In genomic region chr6:21748343-21749063, GRCh38 we compare ENCODE assay signal across 9 cellular contexts.
DNase-seq lines count a peak whose midpoint lies in the region; ATAC-seq and TF ChIP-seq lines count a peak whose summit lies in the region.
"Had no signal": no experiment of that assay in that cellular context is flagged by ENCODE, and none has a peak within 500 bp of the region (broad histone marks: within the 10 kb centered on the region; RNA-seq: fewer than 3 reads in every experiment).

No MANE protein-coding gene starts in this region.

- no peaks in the 10 kb centered on the region for H3K4me1 ChIP-seq in MM.1S (ENCODE audit: low read length)

- H3K4me3 Mint-ChIP-seq in mesothelial cell of epicardium: no peak overlapping the region
- H3K4me3 Mint-ChIP-seq: activated naive CD4-positive, alpha-beta T cell treated with anti-CD3 and anti-CD28 coated beads for 36 hours had no signal

- no peak overlapping the region for H3K9ac ChIP-seq in MM.1S (ENCODE audit: low read length)

- peaks cover 14% of the 10 kb centered on the region for H3K36me3 Mint-ChIP-seq in mesothelial cell of epicardium

- peak overlapping the region; percentile 60 for H3K27ac Mint-ChIP-seq in mesothelial cell of epicardium
- H3K27ac Mint-ChIP-seq: activated naive CD4-positive, alpha-beta T cell treated with anti-CD3 and anti-CD28 coated beads for 36 hours had no signal

- DNase-seq in EH (ENCODE audit: low read depth) (peak; percentile 34), NCI-H1436 treated with DMSO at 0.1 percent for 48 hours (lab: John Stamatoyannopoulos, UW) (peak; percentile 86), mesothelial cell of epicardium (ENCODE audit: low spot score in 2 of 2, unreplicated experiment in 2 of 2) (no peak), MM.1S (no peak), ureter (ENCODE audit: low spot score) (no peak), activated T-cell treated with anti-CD3 and anti-CD28 coated beads for 4 hours (no peak)
- DNase-seq: activated naive CD4-positive, alpha-beta T cell treated with anti-CD3 and anti-CD28 coated beads for 36 hours had no signal

- H3K4me2 ChIP-seq in MM.1S (ENCODE audit: low read depth, low read length): no peak overlapping the region

- H3K79me2 ChIP-seq in MM.1S (ENCODE audit: low read length): no peaks in the 10 kb centered on the region

- H3K9me2 ChIP-seq in MM.1S (replicated peaks; ENCODE audit: insufficient read depth, low read length): no peaks in the 10 kb centered on the region

- H3F3A ChIP-seq in MM.1S (ENCODE audit: insufficient read depth, low read length): no peaks in the 10 kb centered on the region

- no peaks in the 10 kb centered on the region for H3K9me3 ChIP-seq in MM.1S (replicated peaks; ENCODE audit: insufficient read depth, low read length)

- H3K27me3 Mint-ChIP-seq in mesothelial cell of epicardium (ENCODE audit: low read depth): no peaks in the 10 kb centered on the region

- peaks cover 59% of the 10 kb centered on the region for H3K4me1 Mint-ChIP-seq in mesothelial cell of epicardium

- H3K27ac ChIP-seq in MM.1S (ENCODE audit: low read length): no peak overlapping the region

- no peaks in the 10 kb centered on the region for H4K20me1 ChIP-seq in MM.1S (ENCODE audit: insufficient read depth, low read length)

- no peak overlapping the region for H2AFZ ChIP-seq in MM.1S (ENCODE audit: low read length)

- TF ChIP-seq CTCF in mesothelial cell of epicardium (IDR thresholded peaks at IDR 0.05; ENCODE audit: unreplicated experiment) (no peak), MM.1S (IDR thresholded peaks at IDR 0.05; ENCODE audit: low read length) (no peak)

- H3K36me3 ChIP-seq in MM.1S (replicated peaks; ENCODE audit: insufficient read depth, low read length): no peaks in the 10 kb centered on the region

- peak; percentile 26; the same call in 2 of the 3 replicates for ATAC-seq in SK-N-SH treated with all-trans-retinoic acid at 6 μM for 48 hours
- ATAC-seq in HG02588 (IDR thresholded peaks at IDR 0.05; ENCODE audit: unreplicated experiment): no peak

- no peaks in the 10 kb centered on the region for H3K9me3 Mint-ChIP-seq in mesothelial cell of epicardium
- H3K9me3 Mint-ChIP-seq: activated naive CD4-positive, alpha-beta T cell treated with anti-CD3 and anti-CD28 coated beads for 36 hours had no signal

- no peaks in the 10 kb centered on the region for H3K27me3 ChIP-seq in MM.1S (replicated peaks; ENCODE audit: insufficient read depth, low read length)

- no peak overlapping the region for H3K4me3 ChIP-seq in MM.1S (ENCODE audit: low read length)

TF ChIP-seq in SK-N-SH treated with all-trans-retinoic acid at 6 μM for 48 hours, 23 proteins besides CTCF, POLR2A, EP300 and RAD21:
- TF ChIP-seq CSRNP3 (CRISPR knock-in tag; IDR thresholded peaks at IDR 0.05) (no peak), ISL1 (CRISPR knock-in tag; IDR thresholded peaks at IDR 0.05) (no peak), RARB (CRISPR knock-in tag; IDR thresholded peaks at IDR 0.05) (no peak), ZFP3 (CRISPR knock-in tag; IDR thresholded peaks at IDR 0.05) (no peak), CREB5 (CRISPR knock-in tag; IDR thresholded peaks at IDR 0.05; ENCODE audit: low read depth) (no peak), ESRRG (CRISPR knock-in tag; IDR thresholded peaks at IDR 0.05) (no peak), PATZ1 (CRISPR knock-in tag; IDR thresholded peaks at IDR 0.05; ENCODE audit: borderline replicate concordance) (no peak), POU6F1 (CRISPR knock-in tag; IDR thresholded peaks at IDR 0.05; ENCODE audit: borderline replicate concordance, low read depth) (no peak), BACH2 (CRISPR knock-in tag; IDR thresholded peaks at IDR 0.05; ENCODE audit: borderline replicate concordance) (no peak), ARNTL (CRISPR knock-in tag; IDR thresholded peaks at IDR 0.05; ENCODE audit: borderline replicate concordance, low read depth) (no peak), CSDC2 (CRISPR knock-in tag; IDR thresholded peaks at IDR 0.05) (no peak), TOX (CRISPR knock-in tag; IDR thresholded peaks at IDR 0.05; ENCODE audit: borderline replicate concordance) (no peak), ZNF70 (CRISPR knock-in tag; IDR thresholded peaks at IDR 0.05) (no peak), ZC3H10 (CRISPR knock-in tag; IDR thresholded peaks at IDR 0.05) (no peak), TSHZ2 (CRISPR knock-in tag; IDR thresholded peaks at IDR 0.05) (no peak), OSR1 (CRISPR knock-in tag; IDR thresholded peaks at IDR 0.05) (no peak), PPARA (CRISPR knock-in tag; IDR thresholded peaks at IDR 0.05; ENCODE audit: borderline replicate concordance) (no peak), TCF4 (CRISPR knock-in tag; IDR thresholded peaks at IDR 0.05; ENCODE audit: borderline replicate concordance) (no peak)

Comparison
In these comparisons a context has a peak if more than half of its experiments do, and no peak if none do; other contexts are left out.
1. DNase-seq: peak in EH (single experiment) and NCI-H1436 treated with DMSO at 0.1 percent for 48 hours (single experiment); none in mesothelial cell of epicardium (0 of 2), MM.1S (single experiment), ureter (single experiment) and activated T-cell treated with anti-CD3 and anti-CD28 coated beads for 4 hours (single experiment).